ENCODE assay signal across 29 cellular contexts in genomic region chr6:1781152-1781848, GRCh38.
DNase-seq lines count a peak whose midpoint lies in the region; ATAC-seq and TF ChIP-seq lines count a peak whose summit lies in the region.
"Had no signal": no experiment of that assay in that cellular context is flagged by ENCODE, and none has a peak within 500 bp of the region (broad histone marks: within the 10 kb centered on the region; RNA-seq: fewer than 3 reads in every experiment).

No MANE protein-coding gene starts in this region.

- no peaks in the 10 kb centered on the region for H3K9me3 Mint-ChIP-seq in effector memory CD8-positive, alpha-beta T cell
- no peaks in the 10 kb centered on the region for H3K9me3 Mint-ChIP-seq in nephron progenitor cell
- H3K9me3 Mint-ChIP-seq in activated T-cell treated with anti-CD3 and anti-CD28 coated beads, Interleukin-2, amount 50 U/mL, for 4 hours: no peaks in the 10 kb centered on the region
- H3K9me3 Mint-ChIP-seq: activated CD4-positive, alpha-beta memory T cell treated with anti-CD3 and anti-CD28 coated beads, Interleukin-2, amount 10 ng/mL, durations not matched to agents 7 days and 5 days; activated naive CD4-positive, alpha-beta T cell treated with anti-CD3 and anti-CD28 coated beads, Interleukin-2, amount 50 U/mL, for 24 hours; activated T-helper 2 cell treated with anti-CD3 and anti-CD28 coated beads, Interferon-gamma antibody, Interleukin-2, Interleukin-4, amounts not matched to agents 10 μg/mL and 5 μg/mL and 100 μg/mL, durations not matched to agents 14 hours and 24 hours and 36 hours; natural killer cell treated with Interleukin-12 subunit alpha and Interleukin-12 subunit beta and Interleukin-15 and Interleukin-18, amount 100 ng/mL, for 72 hours had no signal

- peak overlapping the region; percentile 36 to 48 for H3K27ac Mint-ChIP-seq in effector memory CD8-positive, alpha-beta T cell
- H3K27ac Mint-ChIP-seq in nephron progenitor cell: no peak overlapping the region
- H3K27ac Mint-ChIP-seq: activated CD4-positive, alpha-beta memory T cell treated with anti-CD3 and anti-CD28 coated beads, Interleukin-2, amount 10 ng/mL, durations not matched to agents 7 days and 5 days; activated naive CD4-positive, alpha-beta T cell treated with anti-CD3 and anti-CD28 coated beads, Interleukin-2, amount 50 U/mL, for 24 hours; activated T-helper 2 cell treated with anti-CD3 and anti-CD28 coated beads, Interferon-gamma antibody, Interleukin-2, Interleukin-4, amounts not matched to agents 10 μg/mL and 5 μg/mL and 100 μg/mL, durations not matched to agents 14 hours and 24 hours and 36 hours; natural killer cell treated with Interleukin-12 subunit alpha and Interleukin-12 subunit beta and Interleukin-15 and Interleukin-18, amount 100 ng/mL, for 72 hours had no signal

- no peaks in the 10 kb centered on the region for H3K27me3 Mint-ChIP-seq in effector memory CD8-positive, alpha-beta T cell
- H3K27me3 Mint-ChIP-seq in nephron progenitor cell (ENCODE audit: low read depth, poor library complexity): peaks cover 14% of the 10 kb centered on the region
- H3K27me3 Mint-ChIP-seq in activated T-cell treated with anti-CD3 and anti-CD28 coated beads, Interleukin-2, amount 50 U/mL, for 4 hours (ENCODE audit: low read depth): no peaks in the 10 kb centered on the region
- H3K27me3 Mint-ChIP-seq: activated CD4-positive, alpha-beta memory T cell treated with anti-CD3 and anti-CD28 coated beads, Interleukin-2, amount 10 ng/mL, durations not matched to agents 7 days and 5 days; activated naive CD4-positive, alpha-beta T cell treated with anti-CD3 and anti-CD28 coated beads, Interleukin-2, amount 50 U/mL, for 24 hours had no signal

- H3K27ac ChIP-seq in GM23248: no peak overlapping the region
- H3K27ac ChIP-seq: right lobe of liver, SJSA1, upper lobe of left lung had no signal

- H3F3A ChIP-seq in GM23248 (ENCODE audit: insufficient read depth): no peaks in the 10 kb centered on the region

- H3K4me3 Mint-ChIP-seq in effector memory CD8-positive, alpha-beta T cell: no peak overlapping the region
- peak overlapping the region; percentile 32 for H3K4me3 Mint-ChIP-seq in nephron progenitor cell
- H3K4me3 Mint-ChIP-seq in activated T-cell treated with anti-CD3 and anti-CD28 coated beads, Interleukin-2, amount 50 U/mL, for 4 hours: no peak overlapping the region
- H3K4me3 Mint-ChIP-seq: activated CD4-positive, alpha-beta memory T cell treated with anti-CD3 and anti-CD28 coated beads, Interleukin-2, amount 10 ng/mL, durations not matched to agents 7 days and 5 days; activated naive CD4-positive, alpha-beta T cell treated with anti-CD3 and anti-CD28 coated beads, Interleukin-2, amount 50 U/mL, for 24 hours; natural killer cell treated with Interleukin-12 subunit alpha and Interleukin-12 subunit beta and Interleukin-15 and Interleukin-18, amount 100 ng/mL, for 72 hours had no signal

- in situ Hi-C loops in GM23248 (cut with MboI): no loop called here

- no peaks in the 10 kb centered on the region for H3K79me2 ChIP-seq in GM23248 (ENCODE audit: insufficient read depth)

- H3K36me3 Mint-ChIP-seq in effector memory CD8-positive, alpha-beta T cell (ENCODE audit: insufficient read depth): no peaks in the 10 kb centered on the region
- H3K36me3 Mint-ChIP-seq in nephron progenitor cell (ENCODE audit: low read depth): no peaks in the 10 kb centered on the region
- H3K36me3 Mint-ChIP-seq in activated T-cell treated with anti-CD3 and anti-CD28 coated beads, Interleukin-2, amount 50 U/mL, for 4 hours (ENCODE audit: insufficient read depth): peaks cover 6% of the 10 kb centered on the region
- H3K36me3 Mint-ChIP-seq: activated naive CD4-positive, alpha-beta T cell treated with anti-CD3 and anti-CD28 coated beads, Interleukin-2, amount 50 U/mL, for 24 hours; natural killer cell treated with Interleukin-12 subunit alpha and Interleukin-12 subunit beta and Interleukin-15 and Interleukin-18, amount 100 ng/mL, for 72 hours had no signal

- intact Hi-C loops in posterior vena cava (cut with DNase I): no loop called here

- WGBS in GM23248 (ENCODE audit: low coverage in 1 of 2, low lambda C conversion rate in 2 of 2, missing lambda C conversion rate in 2 of 2), 2 experiments: 96% methylated on average over 11 of the region's 11 CpGs

- no peaks in the 10 kb centered on the region for H3K9me3 ChIP-seq in GM23248 (ENCODE audit: low read depth)
- H3K9me3 ChIP-seq: Caco-2, right lobe of liver, SJSA1, upper lobe of left lung had no signal

- no peak overlapping the region for H3K4me2 ChIP-seq in GM23248 (ENCODE audit: unreplicated experiment)

- H3K27me3 ChIP-seq in GM23248 (replicated peaks; ENCODE audit: insufficient read depth): no peaks in the 10 kb centered on the region
- H3K27me3 ChIP-seq: dorsolateral prefrontal cortex, right lobe of liver, SJSA1, upper lobe of left lung had no signal

- ATAC-seq in effector memory CD8-positive, alpha-beta T cell (replicated peaks): no peak
- ATAC-seq in activated T-cell treated with anti-CD3 and anti-CD28 coated beads, Interleukin-2, amount 50 U/mL, for 4 hours: no peak
- ATAC-seq: activated CD4-positive, CD25-positive, alpha-beta regulatory T cell treated with anti-CD3 and anti-CD28 coated beads, Interleukin-2, amount 50 U/mL, for 24 hours; GM12878 had no signal

- no peak overlapping the region for H3K9ac ChIP-seq in GM23248

- H3K4me1 Mint-ChIP-seq in effector memory CD8-positive, alpha-beta T cell (ENCODE audit: low read depth in 2 of 2): no peaks in the 10 kb centered on the region
- peaks cover 70% of the 10 kb centered on the region for H3K4me1 Mint-ChIP-seq in nephron progenitor cell
- no peaks in the 10 kb centered on the region for H3K4me1 Mint-ChIP-seq in activated T-cell treated with anti-CD3 and anti-CD28 coated beads, Interleukin-2, amount 50 U/mL, for 4 hours (ENCODE audit: low read depth)
- H3K4me1 Mint-ChIP-seq: activated naive CD4-positive, alpha-beta T cell treated with anti-CD3 and anti-CD28 coated beads, Interleukin-2, amount 50 U/mL, for 24 hours had no signal

- H2AFZ ChIP-seq in GM23248: no peak overlapping the region

- TF ChIP-seq CTCF in nephron progenitor cell (IDR thresholded peaks at IDR 0.05): no peak

- H3K4me3 ChIP-seq in GM23248: no peak overlapping the region
- H3K4me3 ChIP-seq: dorsolateral prefrontal cortex, GM12878, right lobe of liver, SJSA1, upper lobe of left lung had no signal

- no peaks in the 10 kb centered on the region for H3K9me2 ChIP-seq in GM23248 (ENCODE audit: insufficient read depth)

- no peaks in the 10 kb centered on the region for H3K4me1 ChIP-seq in GM23248 (ENCODE audit: insufficient read depth)
- H3K4me1 ChIP-seq: Caco-2, right lobe of liver had no signal

- H4K20me1 ChIP-seq in GM23248 (ENCODE audit: insufficient read depth): no peaks in the 10 kb centered on the region

- no peaks in the 10 kb centered on the region for H3K36me3 ChIP-seq in GM23248 (ENCODE audit: low read depth)
- H3K36me3 ChIP-seq: right lobe of liver, SJSA1, upper lobe of left lung had no signal

- DNase-seq in GM23248: peak; percentile 5
- peak; percentile 10 for DNase-seq in NCI-H69 (lab: John Stamatoyannopoulos, UW)
- DNase-seq in effector memory CD8-positive, alpha-beta T cell: no peak
- no peak for DNase-seq in nephron progenitor cell
- no peak for DNase-seq in NCI-H345 treated with DMSO at 0.1 percent for 48 hours (lab: John Stamatoyannopoulos, UW; ENCODE audit: unreplicated experiment)
- no peak for DNase-seq in activated T-cell treated with anti-CD3 and anti-CD28 coated beads, Interleukin-2, amount 50 U/mL, for 4 hours
- DNase-seq in activated T-cell treated with anti-CD3 and anti-CD28 coated beads for 4 hours: no peak
- DNase-seq in posterior vena cava (ENCODE audit: low spot score): no peak
- DNase-seq: ACHN; activated CD4-positive, alpha-beta memory T cell treated with anti-CD3 and anti-CD28 coated beads, Interleukin-2, amount 10 ng/mL, durations not matched to agents 7 days and 5 days; activated CD8-positive, alpha-beta memory T cell treated with anti-CD3 and anti-CD28 coated beads, Interleukin-2, amount 50 U/mL, for 48 hours; Caco-2; caudate nucleus; DND-41; dorsolateral prefrontal cortex; NCI-H1105 treated with DMSO at 0.1 percent for 48 hours; NCI-H2081 treated with DMSO at 0.1 percent for 48 hours; NCI-H226; NCI-H82; right lobe of liver; stimulated activated CD4-positive, alpha-beta T cell treated with anti-CD3 and anti-CD28 coated beads, Interleukin-12 subunit alpha, Interleukin-12 subunit beta, amount 100 ng/mL, for 4 hours; stimulated activated CD4-positive, alpha-beta T cell treated with anti-CD3 and anti-CD28 coated beads, Interleukin-4, amount 100 ng/mL, for 1 hour had no signal

Comparison
In these comparisons a context has a peak if more than half of its experiments do, and no peak if none do; other contexts are left out.
1. DNase-seq: peak in GM23248 (single experiment) and NCI-H69 (single experiment); none in effector memory CD8-positive, alpha-beta T cell (0 of 3), nephron progenitor cell (single experiment), NCI-H345 treated with DMSO at 0.1 percent for 48 hours (single experiment), activated T-cell treated with anti-CD3 and anti-CD28 coated beads, Interleukin-2, amount 50 U/mL, for 4 hours (single experiment), activated T-cell treated with anti-CD3 and anti-CD28 coated beads for 4 hours (single experiment) and posterior vena cava (single experiment).